ENCODE assay signal across 1 cellular context in genomic region chr19:12400618-12401502, GRCh38.
TF ChIP-seq lines count a peak whose summit lies in the region.

Gene ZNF799 (minus strand): TSS chr19:12401271. CDS start chr19:12401070, 201 bp downstream.

TF ChIP-seq in HepG2, 621 proteins besides CTCF, POLR2A, EP300 and RAD21 (continued from another document and continues in another):
- TF ChIP-seq ZNF142 (CRISPR knock-in tag; IDR thresholded peaks at IDR 0.05) (no peak), ZNF383 (CRISPR knock-in tag; IDR thresholded peaks at IDR 0.05; ENCODE audit: borderline replicate concordance) (no peak), ZNF510 (CRISPR knock-in tag; IDR thresholded peaks at IDR 0.05; ENCODE audit: low read depth) (no peak), PHB2 (IDR thresholded peaks at IDR 0.05; ENCODE audit: partially characterized antibody) (no peak), WIZ (CRISPR knock-in tag; IDR thresholded peaks at IDR 0.05) (no peak), TIGD3 (CRISPR knock-in tag; IDR thresholded peaks at IDR 0.05; ENCODE audit: borderline replicate concordance) (no peak; the same call in 1 of the 2 replicates), GLMP (CRISPR knock-in tag; IDR thresholded peaks at IDR 0.05; ENCODE audit: borderline replicate concordance) (no peak), ZSCAN12 (CRISPR knock-in tag; IDR thresholded peaks at IDR 0.05) (no peak), ZNF343 (CRISPR knock-in tag; IDR thresholded peaks at IDR 0.05) (peak; percentile 79; the same call in 1 of the 2 replicates), ZNF333 (CRISPR knock-in tag; IDR thresholded peaks at IDR 0.05; ENCODE audit: borderline replicate concordance) (peak; percentile 76; the same call in 1 of the 2 replicates), ZNF639 (CRISPR knock-in tag; conservative IDR thresholded peaks at IDR 0.05) (no peak), ZNF646 (CRISPR knock-in tag; IDR thresholded peaks at IDR 0.05) (no peak), ZMAT5 (CRISPR knock-in tag; IDR thresholded peaks at IDR 0.05; ENCODE audit: borderline replicate concordance, low read depth) (no peak), LCORL (IDR thresholded peaks at IDR 0.05) (no peak), LCORL (CRISPR knock-in tag; IDR thresholded peaks at IDR 0.05) (peak; percentile 23; the same call in 1 of the 2 replicates), ZNF253 (CRISPR knock-in tag; IDR thresholded peaks at IDR 0.05; ENCODE audit: borderline replicate concordance) (no peak), TCF12 (IDR thresholded peaks at IDR 0.05) (no peak), TCF12 (CRISPR knock-in tag; IDR thresholded peaks at IDR 0.05) (peak; percentile 47; the same call in 1 of the 2 replicates), ZFP1 (CRISPR knock-in tag; IDR thresholded peaks at IDR 0.05) (no peak), ZNF569 (CRISPR knock-in tag; IDR thresholded peaks at IDR 0.05; ENCODE audit: borderline replicate concordance) (no peak), ZNF709 (CRISPR knock-in tag; IDR thresholded peaks at IDR 0.05) (peak; percentile 14; the same call in 1 of the 2 replicates), SALL1 (CRISPR knock-in tag; IDR thresholded peaks at IDR 0.05) (peak; percentile 65), MTA1 (CRISPR knock-in tag; IDR thresholded peaks at IDR 0.05; ENCODE audit: borderline replicate concordance) (peak; percentile 3; the same call in 1 of the 2 replicates), ZNF180 (CRISPR knock-in tag; IDR thresholded peaks at IDR 0.05; ENCODE audit: borderline replicate concordance, low read depth) (no peak), ZNF331 (CRISPR knock-in tag; IDR thresholded peaks at IDR 0.05) (no peak), ZNF678 (CRISPR knock-in tag; IDR thresholded peaks at IDR 0.05) (no peak), MAZ (IDR thresholded peaks at IDR 0.05; ENCODE audit: borderline replicate concordance, low read depth, low read length) (no peak), MAZ (CRISPR knock-in tag; IDR thresholded peaks at IDR 0.05; ENCODE audit: low read depth) (peak; percentile 49; the same call in 1 of the 2 replicates), ELF1 (CRISPR knock-in tag; IDR thresholded peaks at IDR 0.05) (peak; percentile 58), ZMAT3 (CRISPR knock-in tag; conservative IDR thresholded peaks at IDR 0.05) (no peak), ZNF704 (CRISPR knock-in tag; IDR thresholded peaks at IDR 0.05; ENCODE audit: borderline replicate concordance) (no peak), MEIS1 (CRISPR knock-in tag; IDR thresholded peaks at IDR 0.05; ENCODE audit: borderline replicate concordance) (peak; percentile 94; the same call in 1 of the 2 replicates), ZBTB10 (CRISPR knock-in tag; IDR thresholded peaks at IDR 0.05; ENCODE audit: borderline replicate concordance) (no peak), MTF1 (CRISPR knock-in tag; IDR thresholded peaks at IDR 0.05) (no peak), ZNF672 (CRISPR knock-in tag; IDR thresholded peaks at IDR 0.05) (no peak), NFE2L2 (IDR thresholded peaks at IDR 0.05; ENCODE audit: low read length) (no peak), MEF2D (CRISPR knock-in tag; IDR thresholded peaks at IDR 0.05) (no peak), CAMTA2 (CRISPR knock-in tag; IDR thresholded peaks at IDR 0.05; ENCODE audit: borderline replicate concordance) (no peak; the same call in 1 of the 2 replicates), ZFP90 (CRISPR knock-in tag; IDR thresholded peaks at IDR 0.05; ENCODE audit: borderline replicate concordance) (no peak), ZNF740 (CRISPR knock-in tag; IDR thresholded peaks at IDR 0.05) (no peak), KDM6A (CRISPR knock-in tag; IDR thresholded peaks at IDR 0.05; ENCODE audit: low read depth) (no peak), POLR2AphosphoS5 (IDR thresholded peaks at IDR 0.05; ENCODE audit: low read depth, low read length) (peak; percentile 77), SCMH1 (CRISPR knock-in tag; IDR thresholded peaks at IDR 0.05; ENCODE audit: borderline replicate concordance) (no peak), SOX6 (IDR thresholded peaks at IDR 0.05) (no peak), SOX6 (CRISPR knock-in tag; IDR thresholded peaks at IDR 0.05) (peak; percentile 71)
